Comparison of ENCODE assay signal across 1 cellular context in the genomic region with DNA sequence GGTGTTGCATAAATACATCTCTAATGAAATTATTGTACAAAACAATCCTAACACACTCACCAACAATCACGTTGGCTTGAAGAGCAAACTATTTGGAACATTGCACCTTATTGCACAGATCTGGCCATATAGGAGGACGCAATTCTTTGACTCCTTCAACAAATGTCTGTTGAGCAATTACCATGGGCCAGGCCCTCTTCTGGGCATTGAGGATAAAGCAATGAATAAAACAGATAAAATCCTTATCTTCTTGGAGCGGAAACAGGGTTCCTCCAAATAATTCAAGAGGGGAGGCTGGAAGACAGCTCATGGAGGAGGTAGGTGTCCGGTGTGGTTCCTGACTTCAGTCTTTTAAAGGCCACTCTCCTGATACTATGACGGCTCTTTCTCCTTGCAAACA.
TF ChIP-seq lines count a peak whose summit lies in the region.

No MANE protein-coding gene starts in this region.

TF ChIP-seq in A549, 52 proteins besides CTCF, POLR2A, EP300 and RAD21:
- peak; percentile 16 to 76; a peak in 3 of 4 replicates for TF ChIP-seq CEBPB (IDR thresholded peaks at IDR 0.05)
- TF ChIP-seq ATOH8 (CRISPR knock-in tag; IDR thresholded peaks at IDR 0.05; ENCODE audit: low read depth): no peak
- peak; percentile 43; the same call in 2 of the 3 replicates for TF ChIP-seq SMC3 (IDR thresholded peaks at IDR 0.05)
TF ChIP-seq in A549: peak in this region for 2.
